In genomic region chr1:21034725-21035628, GRCh38 we compare ENCODE assay signal across 28 cellular contexts.
DNase-seq lines count a peak whose midpoint lies in the region; ATAC-seq and TF ChIP-seq lines count a peak whose summit lies in the region.
"Had no signal": no experiment of that assay in that cellular context is flagged by ENCODE, and none has a peak within 500 bp of the region (broad histone marks: within the 10 kb centered on the region; RNA-seq: fewer than 3 reads in every experiment).

No MANE protein-coding gene starts in this region.

- no peak overlapping the region for H3K4me3 ChIP-seq in Panc1 (ENCODE audit: low read depth in 2 of 2, low read length in 2 of 2)
- no peak overlapping the region for H3K4me3 ChIP-seq in right cardiac atrium (ENCODE audit: low read length)
- no peak overlapping the region for H3K4me3 ChIP-seq in mucosa of descending colon
- H3K4me3 ChIP-seq in uterus = no peak overlapping the region
- H3K4me3 ChIP-seq: ascending aorta, esophagus muscularis mucosa, tibial artery had no signal

- no peaks in the 10 kb centered on the region; the same call in 1 of the 2 replicates for H3K9me3 ChIP-seq in Panc1 (ENCODE audit: control insufficient read depth, insufficient read depth, low read depth, low read length)
- H3K9me3 ChIP-seq in right cardiac atrium (ENCODE audit: control insufficient read depth, low read length) = no peaks in the 10 kb centered on the region
- H3K9me3 ChIP-seq in mucosa of descending colon = no peaks in the 10 kb centered on the region
- no peaks in the 10 kb centered on the region for H3K9me3 ChIP-seq in uterus
- H3K9me3 ChIP-seq: ascending aorta, esophagus muscularis mucosa, neutrophil, tibial artery had no signal

- BruUV-seq in Panc1 (replicated peaks; lab: Mats Ljungman, UMichigan) = no TSS peak

- 74% methylated on average over 14 of the region's 14 CpGs for WGBS in right cardiac atrium

- POLR2A ChIA-PET in Panc1 (lab: Charles Lee) = no interaction called here

- TF ChIP-seq CTCF in Panc1 (IDR thresholded peaks at IDR 0.05) = no peak
- TF ChIP-seq CTCF in mucosa of descending colon (IDR thresholded peaks at IDR 0.05) = no peak
- no peak for TF ChIP-seq CTCF in uterus (IDR thresholded peaks at IDR 0.05)

- intact Hi-C loops in Panc1 (cut with micrococcal nuclease; ENCODE audit: unreplicated experiment) (no loop called here), right cardiac atrium (cut with DNase I) (no loop called here), mucosa of descending colon (cut with DNase I, micrococcal nuclease) (no loop called here), uterus (cut with DNase I; ENCODE audit: low total_unique reads) (no loop called here)

- CTCF ChIA-PET in Panc1 (lab: Charles Lee) = no interaction called here

- ATAC-seq in Panc1 = peak; percentile 61; the same call in 1 of the 2 replicates
- peak; percentile 90 to 93 for ATAC-seq in right cardiac atrium
- ATAC-seq in mucosa of descending colon = peak; percentile 31
- ATAC-seq in HG03460 (IDR thresholded peaks at IDR 0.05; ENCODE audit: unreplicated experiment) = no peak
- ATAC-seq: SK-N-SH treated with all-trans-retinoic acid at 6 μM for 48 hours; stimulated activated naive CD8-positive, alpha-beta T cell treated with anti-CD3 and anti-CD28 coated beads, Interleukin-15, amount 100 ng/mL, for 72 hours; T-helper 17 cell had no signal

- DNase-seq in G401 (ENCODE audit: low spot score) = peak; percentile 15
- no peak for DNase-seq in Panc1 (ENCODE audit: low read depth, low spot score)
- peak; percentile 40 to 83 (median 81) for DNase-seq in right cardiac atrium
- no peak for DNase-seq in mucosa of descending colon
- DNase-seq in glomerular visceral epithelial cell (ENCODE audit: extremely low spot score) = no peak
- no peak for DNase-seq in uterus
- DNase-seq in activated CD4-positive, alpha-beta T cell treated with anti-CD3 and anti-CD28 coated beads for 1 hour = no peak
- DNase-seq: activated CD4-positive, CD25-positive, alpha-beta regulatory T cell treated with anti-CD3 and anti-CD28 coated beads, Interleukin-2, amount 50 U/mL, for 72 hours; activated effector memory CD4-positive, alpha-beta T cell treated with anti-CD3 and anti-CD28 coated beads, Interleukin-2, amount 50 U/mL, for 16 hours; activated naive CD8-positive, alpha-beta T cell treated with anti-CD3 and anti-CD28 coated beads, Interleukin-2, amount 10 ng/mL, durations not matched to agents 7 days and 5 days; activated T-cell treated with anti-CD3 and anti-CD28 coated beads for 4 hours; CD8-positive, alpha-beta memory T cell; DMS 273 treated with DMSO at 0.1 percent for 48 hours; endodermal cell; foreskin melanocyte; hippocampal formation; immature natural killer cell; mammary epithelial cell; NCI-H2029 treated with DMSO at 0.1 percent for 48 hours; NCI-H82; stimulated activated naive CD8-positive, alpha-beta T cell treated with anti-CD3 and anti-CD28 coated beads, Interleukin-15, amount 100 ng/mL, for 72 hours; T-helper 17 cell; tibial artery had no signal

- in situ Hi-C loops in G401 (cut with HindIII; ENCODE audit: low sequenced_read_pairs) (no loop called here), Panc1 (cut with HindIII; ENCODE audit: low pct_unique_long_range_greater_than_20kb, low sequenced_read_pairs) (no loop called here)

- no peak overlapping the region for H3K27ac ChIP-seq in Panc1 (ENCODE audit: low read length)
- no peak overlapping the region for H3K27ac ChIP-seq in right cardiac atrium (ENCODE audit: low read length)
- H3K27ac ChIP-seq in uterus = no peak overlapping the region
- H3K27ac ChIP-seq: ascending aorta, esophagus muscularis mucosa, neutrophil, tibial artery had no signal

- H3K36me3 ChIP-seq in Panc1 (ENCODE audit: control insufficient read depth, insufficient read depth, low read length) (no peaks in the 10 kb centered on the region), mucosa of descending colon (ENCODE audit: low read depth) (no peaks in the 10 kb centered on the region), uterus (no peaks in the 10 kb centered on the region)
- H3K36me3 ChIP-seq: ascending aorta, esophagus muscularis mucosa, neutrophil, tibial artery had no signal

- no peak for TF ChIP-seq POLR2A in uterus (IDR thresholded peaks at IDR 0.05)

- H3K27me3 ChIP-seq in Panc1 (ENCODE audit: control insufficient read depth, insufficient read depth, low read length) (no peaks in the 10 kb centered on the region), right cardiac atrium (ENCODE audit: control insufficient read depth, insufficient read depth) (no peaks in the 10 kb centered on the region), uterus (no peaks in the 10 kb centered on the region)
- H3K27me3 ChIP-seq: ascending aorta, esophagus muscularis mucosa, neutrophil, tibial artery had no signal

- no peaks in the 10 kb centered on the region for H3K4me1 ChIP-seq in Panc1 (ENCODE audit: control insufficient read depth, insufficient read depth, low read length)
- H3K4me1 ChIP-seq in right cardiac atrium (ENCODE audit: control insufficient read depth, insufficient read depth, low read length) = peaks cover 8% of the 10 kb centered on the region
- H3K4me1 ChIP-seq in mucosa of descending colon (ENCODE audit: low read depth) = peaks cover 5% of the 10 kb centered on the region
- peaks cover 0 to 7% of the 10 kb centered on the region in 2 donors for H3K4me1 ChIP-seq in uterus

Comparison
In these comparisons a context has a peak if more than half of its experiments do, and no peak if none do; other contexts are left out.
1. DNase-seq: peak in G401 (single experiment) and right cardiac atrium (3 of 3); none in Panc1 (single experiment), mucosa of descending colon (0 of 3), glomerular visceral epithelial cell (single experiment), uterus (0 of 2) and activated CD4-positive, alpha-beta T cell treated with anti-CD3 and anti-CD28 coated beads for 1 hour (single experiment).